ENCODE assay signal across 9 cellular contexts in genomic region chr3:87792532-87793321, GRCh38. TPM values are rescaled to one million over a fixed set of nuclear protein-coding genes. Genes with fewer than 3 reads are reported as not detected.
DNase-seq lines count a peak whose midpoint lies in the region; ATAC-seq and FAIRE-seq lines count a peak whose summit lies in the region.
"Had no signal": no experiment of that assay in that cellular context is flagged by ENCODE, and none has a peak within 500 bp of the region (broad histone marks: within the 10 kb centered on the region; RNA-seq: fewer than 3 reads in every experiment).

Gene HTR1F (plus strand): TSS chr3:87792706.

- no peaks in the 10 kb centered on the region for H3K36me3 Mint-ChIP-seq in CD4-positive, CD25-positive, alpha-beta regulatory T cell
- peaks cover 4% of the 10 kb centered on the region for H3K36me3 Mint-ChIP-seq in IgD-negative memory B cell

- H3K36me3 ChIP-seq in CD4-positive, CD25-positive, alpha-beta regulatory T cell (ENCODE audit: control insufficient read depth, insufficient read depth, low read length), result no peaks in the 10 kb centered on the region
- H3K36me3 ChIP-seq in muscle layer of duodenum (ENCODE audit: control insufficient read depth in 1 of 2, insufficient read depth in 2 of 2, low read length in 2 of 2), result no peaks in the 10 kb centered on the region

- no peak within 1 kb of the TSS for H3K4me3 ChIP-seq in CD4-positive, CD25-positive, alpha-beta regulatory T cell (ENCODE audit: low read depth, low read length)
- H3K4me3 ChIP-seq in muscle layer of duodenum (ENCODE audit: low read depth in 1 of 2, low read length in 2 of 2), result peak within 1 kb of the TSS; percentile 41 to 66

- peaks cover 23% of the 10 kb centered on the region for H3K27me3 ChIP-seq in CD4-positive, CD25-positive, alpha-beta regulatory T cell (ENCODE audit: control insufficient read depth, insufficient read depth, low read length)
- peaks cover 4% of the 10 kb centered on the region for H3K27me3 ChIP-seq in muscle layer of duodenum (ENCODE audit: low read depth, low read length)

- H3K9me3 ChIP-seq in CD4-positive, CD25-positive, alpha-beta regulatory T cell (ENCODE audit: control insufficient read depth in 2 of 2, low read length in 2 of 2), result no peaks in the 10 kb centered on the region
- peaks cover 0 to 3% of the 10 kb centered on the region in 2 donors for H3K9me3 ChIP-seq in muscle layer of duodenum (ENCODE audit: control insufficient read depth in 1 of 2, low read length in 2 of 2)

- H3K4me1 Mint-ChIP-seq in CD4-positive, CD25-positive, alpha-beta regulatory T cell, result peaks cover 0 to 16% (median 7%) of the 10 kb centered on the region in 4 donors
- peaks cover 0 to 21% (median 17%) of the 10 kb centered on the region in 3 donors for H3K4me1 Mint-ChIP-seq in IgD-negative memory B cell

- H3K9me3 Mint-ChIP-seq in CD4-positive, CD25-positive, alpha-beta regulatory T cell, result peaks cover 0 to 2% (median 0%) of the 10 kb centered on the region in 7 donors
- no peaks in the 10 kb centered on the region for H3K9me3 Mint-ChIP-seq in IgD-negative memory B cell

- DNase-seq in CD4-positive, CD25-positive, alpha-beta regulatory T cell, result no peak
- DNase-seq in ecto neural progenitor cell (ENCODE audit: low spot score) (peak; percentile 83), GF-D8 (lab: John Stamatoyannopoulos, UW) (no peak), OCI-M2 (lab: John Stamatoyannopoulos, UW; ENCODE audit: unreplicated experiment) (no peak), HTR-8/SVneo (ENCODE audit: insufficient read length, low spot score) (no peak)

- peak in 1 of 2 donors; percentile 31 for ATAC-seq in CD4-positive, CD25-positive, alpha-beta regulatory T cell (ENCODE audit: low read depth in 2 of 2)
- no peak for ATAC-seq in GM18909 (IDR thresholded peaks at IDR 0.05; ENCODE audit: poor library complexity, unreplicated experiment)

- H3K27ac Mint-ChIP-seq in CD4-positive, CD25-positive, alpha-beta regulatory T cell, result peak within 1 kb of the TSS in 1 of 3 donors; percentile 10
- H3K27ac Mint-ChIP-seq in IgD-negative memory B cell, result no peak within 1 kb of the TSS

- peak within 1 kb of the TSS in 3 of 4 donors; percentile 27 to 39 (median 29) for H3K4me3 Mint-ChIP-seq in CD4-positive, CD25-positive, alpha-beta regulatory T cell
- H3K4me3 Mint-ChIP-seq in IgD-negative memory B cell, result peak within 1 kb of the TSS in 3 of 4 donors; percentile 68 to 87 (median 78)

- no peak for FAIRE-seq in HTR-8/SVneo (lab: Jason Lieb, UNC)
- FAIRE-seq: endometrium had no signal

- peaks cover 3% of the 10 kb centered on the region for H3K4me1 ChIP-seq in CD4-positive, CD25-positive, alpha-beta regulatory T cell (ENCODE audit: control insufficient read depth, insufficient read depth, low read length, poor library complexity, severe bottlenecking)
- peaks cover 0 to 12% of the 10 kb centered on the region in 2 donors for H3K4me1 ChIP-seq in muscle layer of duodenum (ENCODE audit: control insufficient read depth in 1 of 2, insufficient read depth in 2 of 2, low read length in 2 of 2)

- H3K27ac ChIP-seq in CD4-positive, CD25-positive, alpha-beta regulatory T cell (ENCODE audit: insufficient read depth, low read length, poor library complexity, severe bottlenecking), result no peak within 1 kb of the TSS
- no peak within 1 kb of the TSS for H3K27ac ChIP-seq in muscle layer of duodenum (ENCODE audit: low read length)

- H3K27me3 Mint-ChIP-seq in CD4-positive, CD25-positive, alpha-beta regulatory T cell, result peaks cover 48% of the 10 kb centered on the region
- H3K27me3 Mint-ChIP-seq in IgD-negative memory B cell, result peaks cover 43% of the 10 kb centered on the region

RNA-seq across cellular contexts. Expression of gene HTR1F, which starts in this region (rescaled TPM):
- 0.20 TPM for total RNA-seq in CD4-positive, CD25-positive, alpha-beta regulatory T cell
- polyA plus RNA-seq in CD4-positive, CD25-positive, alpha-beta regulatory T cell, result not detected
- polyA plus RNA-seq in IgD-negative memory B cell, result not detected
